Comparison of ENCODE assay signal across 24 cellular contexts in genomic region chr2:40559175-40559574, GRCh38.
"Had no signal": no experiment of that assay in that cellular context is flagged by ENCODE, and none has a peak within 500 bp of the region (broad histone marks: within the 10 kb centered on the region; RNA-seq: fewer than 3 reads in every experiment).

No MANE protein-coding gene starts in this region.

- H3K4me3 ChIP-seq: coronary artery, dorsolateral prefrontal cortex, gastroesophageal sphincter, hepatocyte, lower lobe of right lung, neural progenitor cell, right lobe of liver, thoracic aorta, vagina had no signal

- H3K9me3 ChIP-seq: gastroesophageal sphincter, lower lobe of right lung, right lobe of liver, thoracic aorta, vagina had no signal

- DNase-seq: activated CD4-positive, alpha-beta T cell treated with anti-CD3 and anti-CD28 coated beads for 48 hours; activated CD4-positive, alpha-beta T cell treated with anti-CD3 and anti-CD28 coated beads, Interleukin-2, amount 50 U/mL, for 48 hours; activated CD8-positive, alpha-beta memory T cell treated with anti-CD3 and anti-CD28 coated beads for 24 hours; activated effector memory CD4-positive, alpha-beta T cell treated with Interleukin-2 at 50 U/mL for 16 hours; activated naive CD4-positive, alpha-beta T cell treated with Interleukin-2 at 50 U/mL for 16 hours; aorta; dorsolateral prefrontal cortex; effector memory CD4-positive, alpha-beta T cell; kidney; lower lobe of right lung; mesenchymal stem cell; natural killer cell; right lobe of liver; small intestine; stimulated activated CD4-positive, alpha-beta T cell treated with anti-CD3 and anti-CD28 coated beads, Interleukin-4, amount 100 ng/mL, for 24 hours; WERI-Rb-1 had no signal

- FAIRE-seq: kidney, small intestine had no signal

- H3K27ac ChIP-seq: coronary artery, dorsolateral prefrontal cortex, gastroesophageal sphincter, hepatocyte, lower lobe of right lung, neural progenitor cell, right lobe of liver, thoracic aorta, vagina, WERI-Rb-1 had no signal

- H3K4me2 ChIP-seq: hepatocyte, neural progenitor cell had no signal

- H3K36me3 ChIP-seq: gastroesophageal sphincter, lower lobe of right lung, neural progenitor cell, right lobe of liver, thoracic aorta, vagina, WERI-Rb-1 had no signal

- H3K9ac ChIP-seq: neural progenitor cell had no signal

- H3K4me1 ChIP-seq: gastroesophageal sphincter, lower lobe of right lung, neural progenitor cell, right lobe of liver, vagina had no signal

- H3K27me3 ChIP-seq: dorsolateral prefrontal cortex, gastroesophageal sphincter, hepatocyte, neural progenitor cell, right lobe of liver, vagina had no signal

- ATAC-seq: activated CD4-positive, CD25-positive, alpha-beta regulatory T cell treated with anti-CD3 and anti-CD28 coated beads, Interleukin-2, amount 50 U/mL, for 24 hours; gastroesophageal sphincter; natural killer cell; stimulated activated effector memory CD8-positive, alpha-beta T cell treated with anti-CD3 and anti-CD28 coated beads, Interleukin-12 subunit alpha, Interleukin-12 subunit beta, amount 100 ng/mL, for 72 hours had no signal
